Comparison of ENCODE assay signal across 8 cellular contexts in genomic region chr11:113289341-113290187, GRCh38. TPM values are rescaled to one million over a fixed set of nuclear protein-coding genes. Genes with fewer than 3 reads are reported as not detected.
DNase-seq lines count a peak whose midpoint lies in the region; ATAC-seq and TF ChIP-seq lines count a peak whose summit lies in the region.

No MANE protein-coding gene starts in this region.

- in situ Hi-C loops in G401 (cut with HindIII; ENCODE audit: low sequenced_read_pairs) = no loop called here
- in situ Hi-C loops in KBM-7 (cut with MboI; ENCODE audit: low pct_unique_long_range_greater_than_20kb, low sequenced_read_pairs) = no loop called here

- H3K4me3 ChIP-seq in retinal pigment epithelial cell (ENCODE audit: low read length) = no peak overlapping the region

- peak; percentile 97 for TF ChIP-seq CTCF in retinal pigment epithelial cell (conservative IDR thresholded peaks at IDR 0.05; ENCODE audit: low read depth, low read length)

- DNase-seq in G401 (ENCODE audit: low spot score) = peak; percentile 72
- DNase-seq in KBM-7 = peak; percentile 69
- peak; percentile 36 for DNase-seq in SHP77 treated with DMSO at 0.1 percent for 48 hours (lab: John Stamatoyannopoulos, UW)
- peak; percentile 54 for DNase-seq in activated naive CD4-positive, alpha-beta T cell treated with anti-CD3 and anti-CD28 coated beads, Interleukin-2, amount 50 U/mL, for 16 hours
- DNase-seq in cardiac septum (ENCODE audit: low spot score) = peak; percentile 83
- DNase-seq in retinal pigment epithelial cell (ENCODE audit: low read depth) = no peak
- no peak for DNase-seq in kidney glomerular epithelial cell (lab: John Stamatoyannopoulos, UW)

- peak; percentile 92 for ATAC-seq in GM21619 (IDR thresholded peaks at IDR 0.05; ENCODE audit: unreplicated experiment)

- intact Hi-C loops in cardiac septum (cut with DNase I) = loop anchor here (2.0 kb wide), 2 partner anchors 701 to 1001 kb away; no protein-coding TSS in a partner anchor

RNA-seq across cellular contexts. Expression of gene TTC12, which starts 24.8 kb away (rescaled TPM):
- total RNA-seq in G401 (2014; rRNA removed; shearing (Covaris generic)) = 16.1 and 19.2 TPM in 2 replicates
- total RNA-seq in cardiac septum = 12.0 TPM

Comparison
In these comparisons a context has a peak if more than half of its experiments do, and no peak if none do; other contexts are left out.
1. DNase-seq: peak in G401 (single experiment), KBM-7 (single experiment), SHP77 treated with DMSO at 0.1 percent for 48 hours (single experiment), activated naive CD4-positive, alpha-beta T cell treated with anti-CD3 and anti-CD28 coated beads, Interleukin-2, amount 50 U/mL, for 16 hours (single experiment) and cardiac septum (single experiment); none in retinal pigment epithelial cell (single experiment) and kidney glomerular epithelial cell (single experiment).